26 cellular contexts compared by ENCODE assay signal in the genomic region with DNA sequence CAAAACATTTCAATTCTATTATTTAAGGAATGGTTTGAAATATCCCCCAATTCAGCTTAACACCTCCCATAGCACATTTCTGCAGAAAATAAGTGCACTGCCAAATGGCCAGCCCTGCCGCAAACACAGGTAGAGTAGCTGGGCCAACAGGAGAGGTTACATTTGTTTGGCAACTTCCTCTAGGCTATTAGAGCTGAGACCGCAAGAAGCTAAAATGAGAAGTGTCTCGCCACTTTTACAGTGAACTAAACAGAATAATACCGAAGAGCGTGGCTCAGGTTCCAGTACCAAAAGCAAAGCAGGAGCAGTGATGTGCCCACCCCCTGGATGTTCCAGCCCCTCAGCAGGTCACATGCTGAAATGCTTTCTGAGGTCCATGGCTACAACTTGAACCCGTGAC.
"Had no signal": no experiment of that assay in that cellular context is flagged by ENCODE, and none has a peak within 500 bp of the region (broad histone marks: within the 10 kb centered on the region; RNA-seq: fewer than 3 reads in every experiment).

No MANE protein-coding gene starts in this region.

- H3K27me3 ChIP-seq: adrenal gland, SJSA1 had no signal

- H3K27ac ChIP-seq: adrenal gland, SJSA1 had no signal

- H3K9me3 Mint-ChIP-seq: activated naive CD8-positive, alpha-beta T cell treated with anti-CD3 and anti-CD28 coated beads, Interleukin-2, amount 10 ng/mL, durations not matched to agents 7 days and 5 days; WTC11 had no signal

- H3K36me3 ChIP-seq: adrenal gland, SJSA1 had no signal

- H3K4me3 ChIP-seq: adrenal gland, K562, SJSA1 had no signal

- DNase-seq: activated CD4-positive, alpha-beta T cell treated with anti-CD3 and anti-CD28 coated beads for 48 hours; activated CD4-positive, alpha-beta T cell treated with anti-CD3 and anti-CD28 coated beads, Interleukin-2, amount 50 U/mL, for 4 hours; activated CD4-positive, CD25-positive, alpha-beta regulatory T cell treated with anti-CD3 and anti-CD28 coated beads, Interleukin-2, amount 50 U/mL, for 72 hours; activated CD8-positive, alpha-beta memory T cell treated with anti-CD3 and anti-CD28 coated beads, Interleukin-2, amount 50 U/mL, for 48 hours; activated CD8-positive, alpha-beta T cell treated with anti-CD3 and anti-CD28 coated beads, Interleukin-2, amount 10 ng/mL, durations not matched to agents 7 days and 5 days; activated naive CD4-positive, alpha-beta T cell treated with anti-CD3 and anti-CD28 coated beads, Interleukin-2, amount 50 U/mL, for 16 hours; activated naive CD8-positive, alpha-beta T cell treated with anti-CD3 and anti-CD28 coated beads, Interleukin-2, amount 10 ng/mL, durations not matched to agents 7 days and 5 days; activated T-cell treated with anti-CD3 and anti-CD28 coated beads, Interleukin-2, amount 50 U/mL, for 1 hour; adrenal gland; anterior cingulate cortex; cerebellar nuclear complex; Karpas-422; NCI-H1105 treated with DMSO at 0.1 percent for 48 hours; NCI-H1436 treated with DMSO at 0.1 percent for 48 hours; NCI-H187; NCI-H2081; NCI-H446 treated with DMSO at 0.1 percent for 48 hours; NCI-H524 treated with DMSO at 0.1 percent for 48 hours; NCI-H748 treated with DMSO at 0.1 percent for 48 hours; OCI-M1; SHP77; SW 1271 had no signal

- ATAC-seq: activated CD8-positive, alpha-beta T cell treated with anti-CD3 and anti-CD28 coated beads, Interleukin-2, amount 10 ng/mL, durations not matched to agents 7 days and 5 days; K562; SK-N-SH treated with all-trans-retinoic acid at 6 μM for 48 hours; WTC11 had no signal

- H3K27ac Mint-ChIP-seq: activated CD8-positive, alpha-beta T cell treated with anti-CD3 and anti-CD28 coated beads, Interleukin-2, amount 10 ng/mL, durations not matched to agents 7 days and 5 days; activated naive CD8-positive, alpha-beta T cell treated with anti-CD3 and anti-CD28 coated beads, Interleukin-2, amount 10 ng/mL, durations not matched to agents 7 days and 5 days; WTC11 had no signal

- H3K36me3 Mint-ChIP-seq: activated naive CD8-positive, alpha-beta T cell treated with anti-CD3 and anti-CD28 coated beads, Interleukin-2, amount 10 ng/mL, durations not matched to agents 7 days and 5 days; WTC11 had no signal

- H3K4me3 Mint-ChIP-seq: activated CD8-positive, alpha-beta T cell treated with anti-CD3 and anti-CD28 coated beads, Interleukin-2, amount 10 ng/mL, durations not matched to agents 7 days and 5 days; activated naive CD8-positive, alpha-beta T cell treated with anti-CD3 and anti-CD28 coated beads, Interleukin-2, amount 10 ng/mL, durations not matched to agents 7 days and 5 days; WTC11 had no signal

- H3K4me1 Mint-ChIP-seq: activated naive CD8-positive, alpha-beta T cell treated with anti-CD3 and anti-CD28 coated beads, Interleukin-2, amount 10 ng/mL, durations not matched to agents 7 days and 5 days had no signal

- H3K9me3 ChIP-seq: adrenal gland, SJSA1 had no signal

- H3K4me1 ChIP-seq: adrenal gland, SJSA1 had no signal
